ENCODE assay signal across 20 cellular contexts in genomic region chr15:53573091-53573490, GRCh38.
"Had no signal": no experiment of that assay in that cellular context is flagged by ENCODE, and none has a peak within 500 bp of the region (broad histone marks: within the 10 kb centered on the region; RNA-seq: fewer than 3 reads in every experiment).

No MANE protein-coding gene starts in this region.

- H3K4me2 ChIP-seq: SK-N-SH had no signal

- H3K9ac ChIP-seq: SK-N-SH had no signal

- H3K9me3 ChIP-seq: SK-N-SH had no signal

- DNase-seq: KBM-7, MV-4-11, NCI-H1048, NCI-H1105, NCI-H1417 treated with DMSO at 0.1 percent for 48 hours, NCI-H146, NCI-H187, NCI-H2029, NCI-H2081 treated with DMSO at 0.1 percent for 48 hours, NCI-H2171, NCI-H226, NCI-H446, NCI-H510A, NCI-H524 treated with DMSO at 0.1 percent for 48 hours, NCI-H69, NCI-H774, RPMI8226, SHP77, SK-N-SH, SW 1271 had no signal
